ENCODE assay signal across 8 cellular contexts in genomic region chr1:157963713-157964112, GRCh38. TPM values are rescaled to one million over a fixed set of nuclear protein-coding genes. Genes with fewer than 3 reads are reported as not detected.
A peak's percentile ranks its signal among the peaks of the same experiment; 100 is the strongest.
DNase-seq lines count a peak whose midpoint lies in the region; ATAC-seq and TF ChIP-seq lines count a peak whose summit lies in the region.

No MANE protein-coding gene starts in this region.

- H3K4me1 ChIP-seq in heart right ventricle, result peaks cover 0 to 16% (median 3%) of the 10 kb centered on the region in 9 donors

- H3K4me1 Mint-ChIP-seq in activated naive CD8-positive, alpha-beta T cell treated with anti-CD3 and anti-CD28 coated beads, Interleukin-2, amount 50 U/mL, for 24 hours, result peaks cover 2% of the 10 kb centered on the region

- peaks cover 18% of the 10 kb centered on the region for H3K27me3 Mint-ChIP-seq in activated naive CD8-positive, alpha-beta T cell treated with anti-CD3 and anti-CD28 coated beads, Interleukin-2, amount 50 U/mL, for 24 hours

- H3K9me3 Mint-ChIP-seq in activated naive CD8-positive, alpha-beta T cell treated with anti-CD3 and anti-CD28 coated beads, Interleukin-2, amount 50 U/mL, for 24 hours, result no peaks in the 10 kb centered on the region

- intact Hi-C loops in Right ventricle myocardium inferior (cut with DNase I), result loop anchor here (5.0 to 10.0 kb wide), 2 partner anchors 124 to 561 kb away; no protein-coding TSS in a partner anchor
- intact Hi-C loops in cardiac septum (cut with DNase I), result loop anchor here (1.0 to 10.0 kb wide), 3 partner anchors 161 to 1031 kb away; no protein-coding TSS in a partner anchor
- intact Hi-C loops in heart right ventricle (cut with DNase I), result loop anchor here in 8 of 10 donors (1.0 to 10.0 kb wide), 9 partner anchors 149 to 1111 kb away; partner anchors contain the start of genes AIM2 (in 2 of the 8) and IFI16 (in 1 of the 8)
- intact Hi-C loops in sciatic nerve (cut with DNase I), result loop anchor here (5.0 kb wide), 1 partner anchor 159 kb away; no protein-coding TSS in a partner anchor

- H3K27ac ChIP-seq in heart right ventricle, result no peak overlapping the region

- H3K27ac Mint-ChIP-seq in activated naive CD8-positive, alpha-beta T cell treated with anti-CD3 and anti-CD28 coated beads, Interleukin-2, amount 50 U/mL, for 24 hours, result no peak overlapping the region

- no peaks in the 10 kb centered on the region for H3K36me3 Mint-ChIP-seq in activated naive CD8-positive, alpha-beta T cell treated with anti-CD3 and anti-CD28 coated beads, Interleukin-2, amount 50 U/mL, for 24 hours (ENCODE audit: low read depth)

- peaks cover 0 to 5% (median 0%) of the 10 kb centered on the region in 11 donors for H3K9me3 ChIP-seq in heart right ventricle

- H3K36me3 ChIP-seq in heart right ventricle, result no peaks in the 10 kb centered on the region

- peak; percentile 70 for DNase-seq in Right ventricle myocardium inferior (ENCODE audit: missing footprints)
- DNase-seq in cardiac septum (ENCODE audit: low spot score), result no peak
- DNase-seq in activated naive CD8-positive, alpha-beta T cell treated with anti-CD3 and anti-CD28 coated beads, Interleukin-2, amount 50 U/mL, for 24 hours, result peak; percentile 68
- DNase-seq in heart right ventricle, result peak; percentile 57 to 73
- DNase-seq in sciatic nerve (ENCODE audit: low spot score), result peak; percentile 83

- H3K4me3 ChIP-seq in heart right ventricle, result no peak overlapping the region

- ATAC-seq in Right ventricle myocardium inferior (peak; percentile 81), SK-N-SH treated with all-trans-retinoic acid at 6 μM for 48 hours (peak; percentile 88), heart right ventricle (peak; percentile 62 to 88 (median 82)), sciatic nerve (peak; percentile 92), GM21526 (IDR thresholded peaks at IDR 0.05; ENCODE audit: low FRiP score, unreplicated experiment) (no peak)
- peak; percentile 53 for ATAC-seq in activated naive CD8-positive, alpha-beta T cell treated with anti-CD3 and anti-CD28 coated beads, Interleukin-2, amount 50 U/mL, for 24 hours

- peak; percentile 96 for TF ChIP-seq CTCF in LNCAP (IDR thresholded peaks at IDR 0.05)
- TF ChIP-seq CTCF in heart right ventricle (IDR thresholded peaks at IDR 0.05), result peak; percentile 83 to 97 (median 94)

- no peak overlapping the region for H3K4me3 Mint-ChIP-seq in activated naive CD8-positive, alpha-beta T cell treated with anti-CD3 and anti-CD28 coated beads, Interleukin-2, amount 50 U/mL, for 24 hours

- WGBS in heart right ventricle, 2 donors, result 10 to 15% methylated on average over 5 of the region's 5 CpGs

- H3K27me3 ChIP-seq in heart right ventricle, result peaks cover 0 to 32% (median 17%) of the 10 kb centered on the region in 7 donors

TF ChIP-seq in SK-N-SH treated with all-trans-retinoic acid at 6 μM for 48 hours, 23 proteins besides CTCF, POLR2A, EP300 and RAD21:
- TF ChIP-seq PPARA (CRISPR knock-in tag; IDR thresholded peaks at IDR 0.05; ENCODE audit: borderline replicate concordance), result no peak
- no peak for TF ChIP-seq ISL1 (CRISPR knock-in tag; IDR thresholded peaks at IDR 0.05)

RNA-seq across cellular contexts. Expression of gene KIRREL1, which starts 29.7 kb away (rescaled TPM):
- total RNA-seq in Right ventricle myocardium inferior (11.3 TPM), cardiac septum (10.9 TPM), heart right ventricle (10 to 100 TPM in 3 of 10 donors, 1 to 10 TPM in 7; 4.7 to 14.7 (median 7.5) TPM), sciatic nerve (67.8 TPM)
- 1 to 10 TPM; 4.1 to 4.5 TPM for polyA plus RNA-seq in heart right ventricle
